ENCODE assay signal across 1 cellular context in the genomic region with DNA sequence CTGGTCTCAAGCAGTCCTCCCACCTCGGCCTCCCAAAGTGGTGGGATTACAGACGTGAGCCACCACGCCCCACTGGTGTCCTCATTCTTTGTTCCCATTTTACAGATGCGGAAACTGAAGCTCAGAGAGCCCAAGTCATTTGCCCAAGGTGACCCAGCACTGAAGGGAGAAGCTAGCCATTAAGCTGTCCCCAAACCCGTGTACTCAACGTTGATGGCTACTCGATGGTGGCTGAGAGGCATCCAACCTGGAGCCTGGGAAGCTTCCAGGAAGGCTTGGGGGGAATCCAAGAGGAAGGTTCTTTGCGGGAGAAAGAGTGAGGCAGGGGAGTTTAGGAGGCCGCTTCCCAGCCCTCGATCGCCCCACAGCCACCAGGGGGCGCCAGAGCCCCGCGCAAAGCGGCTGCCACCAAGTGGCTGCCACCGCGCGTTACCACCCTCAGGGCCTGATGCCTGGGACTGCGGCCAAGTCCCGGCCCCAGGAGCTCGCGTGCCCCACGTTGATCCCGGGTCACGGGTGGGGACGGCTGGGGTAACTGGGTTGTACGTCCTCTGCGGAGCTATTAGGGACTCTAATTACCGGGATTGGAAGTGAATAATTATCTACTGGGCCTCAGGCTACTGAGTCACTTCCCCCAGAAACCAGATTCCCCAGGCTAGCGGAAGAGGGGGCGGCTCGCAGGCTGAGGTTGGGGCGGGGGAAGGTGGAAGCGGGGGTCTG.
TF ChIP-seq lines count a peak whose summit lies in the region.

No MANE protein-coding gene starts in this region.

TF ChIP-seq in GM12878, 131 proteins besides CTCF, POLR2A, EP300 and RAD21 (continued from another document):
- TF ChIP-seq ZNF207 (IDR thresholded peaks at IDR 0.05; ENCODE audit: borderline replicate concordance), result peak; percentile 62; the same call in 1 of the 2 replicates
- TF ChIP-seq LARP7 (IDR thresholded peaks at IDR 0.05), result peak; percentile 67; the same call in 1 of the 2 replicates
- 0 out of 2 replicates have a peak, but pooled peaks have one; percentile 13 for TF ChIP-seq BCL11A (IDR thresholded peaks at IDR 0.05; ENCODE audit: low read depth, low read length)
- no peak for TF ChIP-seq ZNF274 (IDR thresholded peaks at IDR 0.05; ENCODE audit: insufficient read depth, insufficient read length)
- TF ChIP-seq BHLHE40 (IDR thresholded peaks at IDR 0.05; ENCODE audit: borderline replicate concordance in 1 of 2, low read depth in 2 of 2, low read length in 1 of 2), result peak; percentile 84 to 89
- TF ChIP-seq, protein P1, sequence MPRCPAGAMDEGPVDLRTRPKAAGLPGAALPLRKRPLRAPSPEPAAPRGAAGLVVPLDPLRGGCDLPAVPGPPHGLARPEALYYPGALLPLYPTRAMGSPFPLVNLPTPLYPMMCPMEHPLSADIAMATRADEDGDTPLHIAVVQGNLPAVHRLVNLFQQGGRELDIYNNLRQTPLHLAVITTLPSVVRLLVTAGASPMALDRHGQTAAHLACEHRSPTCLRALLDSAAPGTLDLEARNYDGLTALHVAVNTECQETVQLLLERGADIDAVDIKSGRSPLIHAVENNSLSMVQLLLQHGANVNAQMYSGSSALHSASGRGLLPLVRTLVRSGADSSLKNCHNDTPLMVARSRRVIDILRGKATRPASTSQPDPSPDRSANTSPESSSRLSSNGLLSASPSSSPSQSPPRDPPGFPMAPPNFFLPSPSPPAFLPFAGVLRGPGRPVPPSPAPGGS (IDR thresholded peaks at IDR 0.05; ENCODE audit: borderline replicate concordance, insufficient read depth, low read depth, low read length, poor library complexity, severe bottlenecking), result peak; percentile 14
- 0 out of 2 replicates have a peak, but pooled peaks have one; percentile 54 for TF ChIP-seq RB1 (IDR thresholded peaks at IDR 0.05; ENCODE audit: borderline replicate concordance)
- TF ChIP-seq KLF5 (IDR thresholded peaks at IDR 0.05; ENCODE audit: partially characterized antibody), result peak; percentile 29
- TF ChIP-seq IKZF2 (IDR thresholded peaks at IDR 0.05), result peak; percentile 61 to 63; a peak in 3 of 4 replicates
- TF ChIP-seq MYC (IDR thresholded peaks at IDR 0.05; ENCODE audit: insufficient read depth, insufficient read length, insufficient replicate concordance, low read length, severe bottlenecking), result no peak
- TF ChIP-seq BACH1 (IDR thresholded peaks at IDR 0.05; ENCODE audit: borderline replicate concordance), result peak; percentile 85; the same call in 1 of the 2 replicates
- TF ChIP-seq YY1 (IDR thresholded peaks at IDR 0.05; ENCODE audit: low read depth, low read length), result peak; percentile 87
- no peak for TF ChIP-seq SPI1 (IDR thresholded peaks at IDR 0.05; ENCODE audit: borderline replicate concordance, insufficient read depth, low read depth, low read length)
- TF ChIP-seq BMI1 (IDR thresholded peaks at IDR 0.05; ENCODE audit: borderline replicate concordance), result no peak
- peak; percentile 95 for TF ChIP-seq SMARCA5 (IDR thresholded peaks at IDR 0.05)
- peak; percentile 72 for TF ChIP-seq NR2F1 (conservative IDR thresholded peaks at IDR 0.05)
- TF ChIP-seq, protein P2, sequence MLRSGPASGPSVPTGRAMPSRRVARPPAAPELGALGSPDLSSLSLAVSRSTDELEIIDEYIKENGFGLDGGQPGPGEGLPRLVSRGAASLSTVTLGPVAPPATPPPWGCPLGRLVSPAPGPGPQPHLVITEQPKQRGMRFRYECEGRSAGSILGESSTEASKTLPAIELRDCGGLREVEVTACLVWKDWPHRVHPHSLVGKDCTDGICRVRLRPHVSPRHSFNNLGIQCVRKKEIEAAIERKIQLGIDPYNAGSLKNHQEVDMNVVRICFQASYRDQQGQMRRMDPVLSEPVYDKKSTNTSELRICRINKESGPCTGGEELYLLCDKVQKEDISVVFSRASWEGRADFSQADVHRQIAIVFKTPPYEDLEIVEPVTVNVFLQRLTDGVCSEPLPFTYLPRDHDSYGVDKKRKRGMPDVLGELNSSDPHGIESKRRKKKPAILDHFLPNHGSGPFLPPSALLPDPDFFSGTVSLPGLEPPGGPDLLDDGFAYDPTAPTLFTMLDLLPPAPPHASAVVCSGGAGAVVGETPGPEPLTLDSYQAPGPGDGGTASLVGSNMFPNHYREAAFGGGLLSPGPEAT (IDR thresholded peaks at IDR 0.05; ENCODE audit: low read depth), result 0 out of 2 replicates have a peak, but pooled peaks have one; percentile 22
- TF ChIP-seq CBFB (IDR thresholded peaks at IDR 0.05; ENCODE audit: low read depth), result 0 out of 2 replicates have a peak, but pooled peaks have one; percentile 44
- TF ChIP-seq TARDBP (IDR thresholded peaks at IDR 0.05; ENCODE audit: borderline replicate concordance), result 0 out of 2 replicates have a peak, but pooled peaks have one; percentile 40
- no peak for TF ChIP-seq ZNF217 (IDR thresholded peaks at IDR 0.05)
- peak; percentile 73 for TF ChIP-seq EED (IDR thresholded peaks at IDR 0.05; ENCODE audit: low read depth)
- TF ChIP-seq EGR1 (IDR thresholded peaks at IDR 0.05; ENCODE audit: borderline replicate concordance in 1 of 2, low read depth in 2 of 2, low read length in 2 of 2), result peak in 1 of 2 experiments; percentile 80; a peak in 2 of 3 replicates
- TF ChIP-seq ETV6 (conservative IDR thresholded peaks at IDR 0.05 in 1 of 2, IDR thresholded peaks at IDR 0.05 in 1 of 2; ENCODE audit: borderline replicate concordance in 1 of 2, low read depth in 1 of 2), result peak in 1 of 2 experiments; percentile 35; a peak in 1 of 4 replicates
- TF ChIP-seq IRF4 (IDR thresholded peaks at IDR 0.05; ENCODE audit: low read depth, low read length), result peak; percentile 76; the same call in 1 of the 2 replicates
- TF ChIP-seq STAT3 (IDR thresholded peaks at IDR 0.05; ENCODE audit: low read depth, low read length), result no peak
- TF ChIP-seq NFIC (IDR thresholded peaks at IDR 0.05; ENCODE audit: low read depth, low read length), result no peak
